ENCODE assay signal across 1 cellular context in the genomic region with DNA sequence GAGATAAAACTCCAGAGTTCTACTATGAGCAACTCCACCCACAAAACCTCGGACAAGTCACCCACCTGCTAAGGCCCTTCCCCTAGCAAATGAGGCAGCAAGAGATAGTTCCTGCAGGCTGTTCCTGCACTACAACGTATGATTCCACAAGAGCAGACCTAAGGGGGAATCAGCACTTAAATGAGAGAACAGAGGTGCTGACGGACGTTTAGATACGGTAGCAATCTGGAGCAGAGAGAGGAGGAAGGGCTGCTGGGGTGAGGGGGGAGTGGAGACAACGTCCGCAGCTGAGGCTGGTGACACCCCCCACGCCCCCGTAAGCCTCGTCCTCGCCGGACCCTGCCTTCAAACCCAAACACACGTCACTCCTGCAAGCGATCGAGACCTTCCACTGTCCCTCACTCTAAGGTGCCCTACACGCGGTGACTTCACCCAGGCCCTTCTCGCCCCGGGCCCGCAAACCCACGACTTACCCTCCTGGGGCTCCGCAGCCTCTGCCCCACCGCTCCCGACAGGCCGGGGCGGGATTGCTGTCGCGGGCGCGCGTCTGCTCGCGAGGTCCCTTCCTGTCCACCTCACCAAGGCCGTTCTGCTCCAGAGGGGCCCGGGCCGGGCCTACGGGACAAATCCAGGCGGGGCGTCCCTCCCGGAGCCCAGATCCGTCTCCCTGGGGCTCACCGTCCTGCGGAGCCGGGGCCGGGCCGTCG.
A peak's percentile ranks its signal among the peaks of the same experiment; 100 is the strongest.
TF ChIP-seq lines count a peak whose summit lies in the region.

No MANE protein-coding gene starts in this region.

TF ChIP-seq in HepG2, 621 proteins besides CTCF, POLR2A, EP300 and RAD21 (continued from another document):
- TF ChIP-seq, protein P1, sequence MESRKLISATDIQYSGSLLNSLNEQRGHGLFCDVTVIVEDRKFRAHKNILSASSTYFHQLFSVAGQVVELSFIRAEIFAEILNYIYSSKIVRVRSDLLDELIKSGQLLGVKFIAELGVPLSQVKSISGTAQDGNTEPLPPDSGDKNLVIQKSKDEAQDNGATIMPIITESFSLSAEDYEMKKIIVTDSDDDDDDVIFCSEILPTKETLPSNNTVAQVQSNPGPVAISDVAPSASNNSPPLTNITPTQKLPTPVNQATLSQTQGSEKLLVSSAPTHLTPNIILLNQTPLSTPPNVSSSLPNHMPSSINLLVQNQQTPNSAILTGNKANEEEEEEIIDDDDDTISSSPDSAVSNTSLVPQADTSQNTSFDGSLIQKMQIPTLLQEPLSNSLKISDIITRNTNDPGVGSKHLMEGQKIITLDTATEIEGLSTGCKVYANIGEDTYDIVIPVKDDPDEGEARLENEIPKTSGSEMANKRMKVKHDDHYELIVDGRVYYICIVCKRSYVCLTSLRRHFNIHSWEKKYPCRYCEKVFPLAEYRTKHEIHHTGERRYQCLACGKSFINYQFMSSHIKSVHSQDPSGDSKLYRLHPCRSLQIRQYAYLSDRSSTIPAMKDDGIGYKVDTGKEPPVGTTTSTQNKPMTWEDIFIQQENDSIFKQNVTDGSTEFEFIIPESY (CRISPR knock-in tag; IDR thresholded peaks at IDR 0.05), result no peak
- TF ChIP-seq IKZF1 (IDR thresholded peaks at IDR 0.05), result no peak
- TF ChIP-seq MIER3 (CRISPR knock-in tag; IDR thresholded peaks at IDR 0.05; ENCODE audit: borderline replicate concordance), result no peak
- no peak for TF ChIP-seq LCORL (IDR thresholded peaks at IDR 0.05)
- TF ChIP-seq LCORL (CRISPR knock-in tag; IDR thresholded peaks at IDR 0.05), result no peak
- TF ChIP-seq ZNF841 (CRISPR knock-in tag; IDR thresholded peaks at IDR 0.05; ENCODE audit: borderline replicate concordance), result no peak; the same call in 1 of the 2 replicates
- TF ChIP-seq, protein P2, sequence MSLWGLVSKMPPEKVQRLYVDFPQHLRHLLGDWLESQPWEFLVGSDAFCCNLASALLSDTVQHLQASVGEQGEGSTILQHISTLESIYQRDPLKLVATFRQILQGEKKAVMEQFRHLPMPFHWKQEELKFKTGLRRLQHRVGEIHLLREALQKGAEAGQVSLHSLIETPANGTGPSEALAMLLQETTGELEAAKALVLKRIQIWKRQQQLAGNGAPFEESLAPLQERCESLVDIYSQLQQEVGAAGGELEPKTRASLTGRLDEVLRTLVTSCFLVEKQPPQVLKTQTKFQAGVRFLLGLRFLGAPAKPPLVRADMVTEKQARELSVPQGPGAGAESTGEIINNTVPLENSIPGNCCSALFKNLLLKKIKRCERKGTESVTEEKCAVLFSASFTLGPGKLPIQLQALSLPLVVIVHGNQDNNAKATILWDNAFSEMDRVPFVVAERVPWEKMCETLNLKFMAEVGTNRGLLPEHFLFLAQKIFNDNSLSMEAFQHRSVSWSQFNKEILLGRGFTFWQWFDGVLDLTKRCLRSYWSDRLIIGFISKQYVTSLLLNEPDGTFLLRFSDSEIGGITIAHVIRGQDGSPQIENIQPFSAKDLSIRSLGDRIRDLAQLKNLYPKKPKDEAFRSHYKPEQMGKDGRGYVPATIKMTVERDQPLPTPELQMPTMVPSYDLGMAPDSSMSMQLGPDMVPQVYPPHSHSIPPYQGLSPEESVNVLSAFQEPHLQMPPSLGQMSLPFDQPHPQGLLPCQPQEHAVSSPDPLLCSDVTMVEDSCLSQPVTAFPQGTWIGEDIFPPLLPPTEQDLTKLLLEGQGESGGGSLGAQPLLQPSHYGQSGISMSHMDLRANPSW (CRISPR knock-in tag; IDR thresholded peaks at IDR 0.05; ENCODE audit: borderline replicate concordance), result no peak
- TF ChIP-seq, protein P3, sequence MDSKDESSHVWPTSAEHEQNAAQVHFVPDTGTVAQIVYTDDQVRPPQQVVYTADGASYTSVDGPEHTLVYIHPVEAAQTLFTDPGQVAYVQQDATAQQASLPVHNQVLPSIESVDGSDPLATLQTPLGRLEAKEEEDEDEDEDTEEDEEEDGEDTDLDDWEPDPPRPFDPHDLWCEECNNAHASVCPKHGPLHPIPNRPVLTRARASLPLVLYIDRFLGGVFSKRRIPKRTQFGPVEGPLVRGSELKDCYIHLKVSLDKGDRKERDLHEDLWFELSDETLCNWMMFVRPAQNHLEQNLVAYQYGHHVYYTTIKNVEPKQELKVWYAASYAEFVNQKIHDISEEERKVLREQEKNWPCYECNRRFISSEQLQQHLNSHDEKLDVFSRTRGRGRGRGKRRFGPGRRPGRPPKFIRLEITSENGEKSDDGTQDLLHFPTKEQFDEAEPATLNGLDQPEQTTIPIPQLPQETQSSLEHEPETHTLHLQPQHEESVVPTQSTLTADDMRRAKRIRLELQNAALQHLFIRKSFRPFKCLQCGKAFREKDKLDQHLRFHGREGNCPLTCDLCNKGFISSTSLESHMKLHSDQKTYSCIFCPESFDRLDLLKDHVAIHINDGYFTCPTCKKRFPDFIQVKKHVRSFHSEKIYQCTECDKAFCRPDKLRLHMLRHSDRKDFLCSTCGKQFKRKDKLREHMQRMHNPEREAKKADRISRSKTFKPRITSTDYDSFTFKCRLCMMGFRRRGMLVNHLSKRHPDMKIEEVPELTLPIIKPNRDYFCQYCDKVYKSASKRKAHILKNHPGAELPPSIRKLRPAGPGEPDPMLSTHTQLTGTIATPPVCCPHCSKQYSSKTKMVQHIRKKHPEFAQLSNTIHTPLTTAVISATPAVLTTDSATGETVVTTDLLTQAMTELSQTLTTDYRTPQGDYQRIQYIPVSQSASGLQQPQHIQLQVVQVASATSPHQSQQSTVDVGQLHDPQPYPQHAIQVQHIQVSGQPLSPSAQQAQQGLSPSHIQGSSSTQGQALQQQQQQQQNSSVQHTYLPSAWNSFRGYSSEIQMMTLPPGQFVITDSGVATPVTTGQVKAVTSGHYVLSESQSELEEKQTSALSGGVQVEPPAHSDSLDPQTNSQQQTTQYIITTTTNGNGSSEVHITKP (CRISPR knock-in tag; IDR thresholded peaks at IDR 0.05; ENCODE audit: low read depth), result no peak
- no peak; the same call in 1 of the 2 replicates for TF ChIP-seq NRL (CRISPR knock-in tag; IDR thresholded peaks at IDR 0.05; ENCODE audit: borderline replicate concordance)
- TF ChIP-seq, protein P4, sequence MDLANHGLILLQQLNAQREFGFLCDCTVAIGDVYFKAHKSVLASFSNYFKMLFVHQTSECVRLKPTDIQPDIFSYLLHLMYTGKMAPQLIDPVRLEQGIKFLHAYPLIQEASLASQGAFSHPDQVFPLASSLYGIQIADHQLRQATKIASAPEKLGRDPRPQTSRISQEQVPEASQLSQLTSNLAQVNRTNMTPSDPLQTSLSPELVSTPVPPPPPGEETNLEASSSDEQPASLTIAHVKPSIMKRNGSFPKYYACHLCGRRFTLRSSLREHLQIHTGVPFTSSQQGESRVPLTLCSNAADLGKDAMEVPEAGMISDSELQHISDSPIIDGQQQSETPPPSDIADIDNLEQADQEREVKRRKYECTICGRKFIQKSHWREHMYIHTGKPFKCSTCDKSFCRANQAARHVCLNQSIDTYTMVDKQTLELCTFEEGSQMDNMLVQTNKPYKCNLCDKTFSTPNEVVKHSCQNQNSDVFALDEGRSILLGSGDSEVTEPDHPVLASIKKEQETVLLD (CRISPR knock-in tag; IDR thresholded peaks at IDR 0.05; ENCODE audit: low read depth), result no peak
- no peak for TF ChIP-seq NONO (IDR thresholded peaks at IDR 0.05)
- TF ChIP-seq NONO (CRISPR knock-in tag; conservative IDR thresholded peaks at IDR 0.05), result no peak; the same call in 1 of the 2 replicates
- TF ChIP-seq RCOR2 (CRISPR knock-in tag; IDR thresholded peaks at IDR 0.05), result no peak
- no peak for TF ChIP-seq TMF1 (CRISPR knock-in tag; IDR thresholded peaks at IDR 0.05; ENCODE audit: low read depth)
- no peak for TF ChIP-seq TBX3 (IDR thresholded peaks at IDR 0.05; ENCODE audit: borderline replicate concordance)
- TF ChIP-seq IKZF4 (CRISPR knock-in tag; IDR thresholded peaks at IDR 0.05; ENCODE audit: borderline replicate concordance, low read depth, not compliant biosample characterization), result no peak
- 0 out of 2 replicates have a peak, but pooled peaks have one; percentile 12 for TF ChIP-seq ZNF451 (CRISPR knock-in tag; IDR thresholded peaks at IDR 0.05)
- TF ChIP-seq ZFP37 (CRISPR knock-in tag; IDR thresholded peaks at IDR 0.05; ENCODE audit: borderline replicate concordance), result peak; percentile 48; the same call in 1 of the 2 replicates
- TF ChIP-seq ZNF441 (CRISPR knock-in tag; IDR thresholded peaks at IDR 0.05; ENCODE audit: borderline replicate concordance), result no peak
- TF ChIP-seq ZNF703 (CRISPR knock-in tag; IDR thresholded peaks at IDR 0.05; ENCODE audit: borderline replicate concordance), result no peak
